ENCODE assay signal across 26 cellular contexts in the genomic region with DNA sequence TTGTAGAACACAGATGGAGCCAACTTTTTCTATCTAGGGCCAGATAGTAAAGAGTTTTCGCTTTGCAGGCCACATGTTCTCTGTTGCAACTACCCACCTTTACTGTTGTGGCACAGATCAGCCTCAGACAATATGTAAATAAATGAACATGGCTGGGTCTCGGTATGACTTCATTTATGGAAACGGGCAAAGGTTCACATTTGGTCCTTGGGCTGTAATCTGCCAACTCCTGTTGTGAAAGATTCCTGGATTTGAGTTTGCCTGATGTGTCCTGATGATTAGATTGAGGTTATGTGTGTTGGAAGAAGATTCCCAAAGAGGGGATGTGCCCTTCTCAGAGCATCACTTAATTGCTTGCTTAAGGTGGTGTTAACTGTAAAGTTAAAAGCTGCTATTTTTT. TPM values are rescaled to one million over a fixed set of nuclear protein-coding genes. Genes with fewer than 3 reads are reported as not detected.
DNase-seq lines count a peak whose midpoint lies in the region; ATAC-seq, FAIRE-seq and TF ChIP-seq lines count a peak whose summit lies in the region.
"Had no signal": no experiment of that assay in that cellular context is flagged by ENCODE, and none has a peak within 500 bp of the region (broad histone marks: within the 10 kb centered on the region; RNA-seq: fewer than 3 reads in every experiment).

No MANE protein-coding gene starts in this region.

- H3K4me3 Mint-ChIP-seq in activated T-helper 2 cell treated with anti-CD3 and anti-CD28 coated beads, Interferon-gamma antibody, Interleukin-2, Interleukin-4, amounts not matched to agents 10 μg/mL and 5 μg/mL and 100 μg/mL, durations not matched to agents 14 hours and 24 hours and 36 hours (ENCODE audit: low read depth), result no peak overlapping the region
- H3K4me3 Mint-ChIP-seq in activated naive CD4-positive, alpha-beta T cell treated with anti-CD3 and anti-CD28 coated beads, Interleukin-2, amount 10 ng/mL, durations not matched to agents 7 days and 5 days, result no peak overlapping the region
- H3K4me3 Mint-ChIP-seq: CD4-positive, CD25-positive, alpha-beta regulatory T cell; CD8-positive, alpha-beta memory T cell; HFFc6; IgD-negative memory B cell had no signal

- peak; percentile 5 for FAIRE-seq in GM18507 (lab: Jason Lieb, UNC)
- FAIRE-seq: A204.1, G401.6, GM12892, HTR-8/SVneo had no signal

- H3K36me3 ChIP-seq in left ventricle myocardium inferior, result no peaks in the 10 kb centered on the region
- H3K36me3 ChIP-seq in OCI-LY7 (ENCODE audit: insufficient read depth, low read length), result no peaks in the 10 kb centered on the region
- H3K36me3 ChIP-seq: BE2C had no signal

- CTCF ChIA-PET in OCI-LY7 (lab: Charles Lee; ENCODE audit: unreplicated experiment), result interaction anchor here (0.7 kb wide), 1 partner anchor 10 kb away, joined by 3 read pairs; no protein-coding TSS in a partner anchor
- CTCF ChIA-PET in activated naive CD4-positive, alpha-beta T cell treated with anti-CD3 and anti-CD28 coated beads, Interleukin-2, amount 10 ng/mL, durations not matched to agents 7 days and 5 days (lab: Charles Lee), result interaction anchor here (0.8 to 2.6 kb wide), 6 partner anchors 8 to 74 kb away, joined by 3 to 13 read pairs (median 4); no protein-coding TSS in a partner anchor

- H3K36me3 Mint-ChIP-seq in activated T-helper 2 cell treated with anti-CD3 and anti-CD28 coated beads, Interferon-gamma antibody, Interleukin-2, Interleukin-4, amounts not matched to agents 10 μg/mL and 5 μg/mL and 100 μg/mL, durations not matched to agents 14 hours and 24 hours and 36 hours (ENCODE audit: low read depth), result no peaks in the 10 kb centered on the region
- no peaks in the 10 kb centered on the region for H3K36me3 Mint-ChIP-seq in activated naive CD4-positive, alpha-beta T cell treated with anti-CD3 and anti-CD28 coated beads, Interleukin-2, amount 10 ng/mL, durations not matched to agents 7 days and 5 days
- H3K36me3 Mint-ChIP-seq: CD4-positive, CD25-positive, alpha-beta regulatory T cell; IgD-negative memory B cell had no signal

- H3K4me3 ChIP-seq in left ventricle myocardium inferior (no peak overlapping the region), OCI-LY7 (ENCODE audit: low read depth, low read length, poor library complexity, severe bottlenecking) (no peak overlapping the region)

- POLR2A ChIA-PET in OCI-LY7 (lab: Charles Lee), result interaction anchor here (0.6 to 2.4 kb wide), 4 partner anchors 10 to 67 kb away, joined by 4 to 16 read pairs (median 6); no protein-coding TSS in a partner anchor

- DNase-seq in left ventricle myocardium inferior (no peak), left cardiac atrium (no peak), GM18507 (ENCODE audit: extremely low spot score, insufficient read length, low read depth) (no peak), OCI-LY7 (ENCODE audit: low spot score) (no peak), left lobe of liver (ENCODE audit: low spot score) (peak; percentile 54), NCI-H82 treated with DMSO at 0.1 percent for 48 hours (lab: John Stamatoyannopoulos, UW; ENCODE audit: unreplicated experiment) (no peak)
- DNase-seq in activated T-helper 2 cell treated with anti-CD3 and anti-CD28 coated beads, Interferon-gamma antibody, Interleukin-2, Interleukin-4, amounts not matched to agents 10 μg/mL and 5 μg/mL and 100 μg/mL, durations not matched to agents 14 hours and 24 hours and 36 hours (ENCODE audit: low spot score), result no peak
- no peak for DNase-seq in activated naive CD4-positive, alpha-beta T cell treated with anti-CD3 and anti-CD28 coated beads, Interleukin-2, amount 10 ng/mL, durations not matched to agents 7 days and 5 days
- DNase-seq: ACHN; BE2C; C1 segment of cervical spinal cord; CD4-positive, CD25-positive, alpha-beta regulatory T cell; CD8-positive, alpha-beta memory T cell; COR-L47; DMS 273 treated with DMSO at 0.1 percent for 48 hours; DMS53; DND-41; GOT3; H7; HFFc6 had no signal

- intact Hi-C loops in left ventricle myocardium inferior (cut with micrococcal nuclease) (no loop called here), left cardiac atrium (cut with DNase I) (no loop called here), OCI-LY7 (cut with micrococcal nuclease; ENCODE audit: unreplicated experiment) (loop anchor here (5.0 kb wide), 1 partner anchor 40 kb away; a partner anchor contains a TSS)
- intact Hi-C loops in activated T-helper 2 cell treated with anti-CD3 and anti-CD28 coated beads, Interferon-gamma antibody, Interleukin-2, Interleukin-4, amounts not matched to agents 10 μg/mL and 5 μg/mL and 100 μg/mL, durations not matched to agents 14 hours and 24 hours and 36 hours (cut with micrococcal nuclease), result no loop called here

- H2AFZ ChIP-seq in OCI-LY7 (ENCODE audit: low read length), result 0 out of 2 replicates have a peak overlapping the region, but pooled peaks have one; percentile 21

- ATAC-seq in left cardiac atrium (no peak), left lobe of liver (peak; percentile 85)
- ATAC-seq: HCT116 had no signal

- no peak overlapping the region for H3K27ac Mint-ChIP-seq in activated T-helper 2 cell treated with anti-CD3 and anti-CD28 coated beads, Interferon-gamma antibody, Interleukin-2, Interleukin-4, amounts not matched to agents 10 μg/mL and 5 μg/mL and 100 μg/mL, durations not matched to agents 14 hours and 24 hours and 36 hours
- H3K27ac Mint-ChIP-seq in activated naive CD4-positive, alpha-beta T cell treated with anti-CD3 and anti-CD28 coated beads, Interleukin-2, amount 10 ng/mL, durations not matched to agents 7 days and 5 days, result no peak overlapping the region
- H3K27ac Mint-ChIP-seq: CD4-positive, CD25-positive, alpha-beta regulatory T cell; CD8-positive, alpha-beta memory T cell; HFFc6; IgD-negative memory B cell had no signal

- peaks cover 40% of the 10 kb centered on the region for H3K27me3 Mint-ChIP-seq in activated T-helper 2 cell treated with anti-CD3 and anti-CD28 coated beads, Interferon-gamma antibody, Interleukin-2, Interleukin-4, amounts not matched to agents 10 μg/mL and 5 μg/mL and 100 μg/mL, durations not matched to agents 14 hours and 24 hours and 36 hours (ENCODE audit: low read depth)
- peaks cover 12% of the 10 kb centered on the region for H3K27me3 Mint-ChIP-seq in activated naive CD4-positive, alpha-beta T cell treated with anti-CD3 and anti-CD28 coated beads, Interleukin-2, amount 10 ng/mL, durations not matched to agents 7 days and 5 days

- H4K20me1 ChIP-seq in OCI-LY7 (ENCODE audit: insufficient read depth, low read length), result no peaks in the 10 kb centered on the region

- no peak for TF ChIP-seq CTCF in left ventricle myocardium inferior (IDR thresholded peaks at IDR 0.05; ENCODE audit: borderline replicate concordance)
- TF ChIP-seq CTCF in OCI-LY7 (conservative IDR thresholded peaks at IDR 0.05; ENCODE audit: low read length), result no peak

- H3K27ac ChIP-seq in left ventricle myocardium inferior (replicated peaks) (peak overlapping the region; percentile 88), OCI-LY7 (ENCODE audit: low read depth, low read length, poor library complexity, severe bottlenecking) (no peak overlapping the region)

- BruUV-seq in OCI-LY7 (replicated peaks; lab: Mats Ljungman, UMichigan), result no TSS peak

- H3K4me2 ChIP-seq in OCI-LY7 (ENCODE audit: low read length), result peak overlapping the region; percentile 13

- H3K9me3 ChIP-seq in left ventricle myocardium inferior (replicated peaks), result no peaks in the 10 kb centered on the region
- no peaks in the 10 kb centered on the region for H3K9me3 ChIP-seq in OCI-LY7 (ENCODE audit: low read length)
- H3K9me3 ChIP-seq: BE2C had no signal

- no peaks in the 10 kb centered on the region for H3K9me3 Mint-ChIP-seq in activated T-helper 2 cell treated with anti-CD3 and anti-CD28 coated beads, Interferon-gamma antibody, Interleukin-2, Interleukin-4, amounts not matched to agents 10 μg/mL and 5 μg/mL and 100 μg/mL, durations not matched to agents 14 hours and 24 hours and 36 hours
- no peaks in the 10 kb centered on the region for H3K9me3 Mint-ChIP-seq in activated naive CD4-positive, alpha-beta T cell treated with anti-CD3 and anti-CD28 coated beads, Interleukin-2, amount 10 ng/mL, durations not matched to agents 7 days and 5 days
- H3K9me3 Mint-ChIP-seq: CD8-positive, alpha-beta memory T cell; HFFc6; IgD-negative memory B cell had no signal

- no peaks in the 10 kb centered on the region for H3K79me2 ChIP-seq in OCI-LY7 (ENCODE audit: insufficient read depth, low read depth, low read length)

- H3K4me1 ChIP-seq in left ventricle myocardium inferior (peaks cover 70% of the 10 kb centered on the region), OCI-LY7 (ENCODE audit: insufficient read depth, low read length, poor library complexity, severe bottlenecking) (peaks cover 24% of the 10 kb centered on the region)
- H3K4me1 ChIP-seq: BE2C had no signal

- H3K9me2 ChIP-seq in OCI-LY7 (ENCODE audit: insufficient read depth, low read length), result no peaks in the 10 kb centered on the region

- peaks cover 3% of the 10 kb centered on the region for H3K4me1 Mint-ChIP-seq in activated T-helper 2 cell treated with anti-CD3 and anti-CD28 coated beads, Interferon-gamma antibody, Interleukin-2, Interleukin-4, amounts not matched to agents 10 μg/mL and 5 μg/mL and 100 μg/mL, durations not matched to agents 14 hours and 24 hours and 36 hours (ENCODE audit: low read depth)
- H3K4me1 Mint-ChIP-seq in activated naive CD4-positive, alpha-beta T cell treated with anti-CD3 and anti-CD28 coated beads, Interleukin-2, amount 10 ng/mL, durations not matched to agents 7 days and 5 days, result no peaks in the 10 kb centered on the region

- no peaks in the 10 kb centered on the region for H3K27me3 ChIP-seq in left ventricle myocardium inferior (ENCODE audit: low read depth)
- H3K27me3 ChIP-seq: BE2C had no signal

RNA-seq across cellular contexts. Expression of a gene that starts 38.2 kb away (rescaled TPM):
- total RNA-seq in left ventricle myocardium inferior (101 TPM), left cardiac atrium (10 to 100 TPM; 37.2 to 44.1 TPM), OCI-LY7 (2022) (1.0 and 1.4 TPM in 2 replicates), left lobe of liver (0.33 TPM)
- total RNA-seq in OCI-LY7 (2014; rRNA removed; shearing (Covaris generic)), result 0.35 and 0.82 TPM in 2 replicates
- 0.02 TPM in 1 of 2 replicates, not detected in the other for total RNA-seq in activated T-helper 2 cell treated with anti-CD3 and anti-CD28 coated beads, Interferon-gamma antibody, Interleukin-2, Interleukin-4, amounts not matched to agents 10 μg/mL and 5 μg/mL and 100 μg/mL, durations not matched to agents 14 hours and 24 hours and 36 hours
- total RNA-seq: HFFc6 had no signal

Comparison
In these comparisons a context has a peak if more than half of its experiments do, and no peak if none do; other contexts are left out.
1. RNA of a gene that starts 38.2 kb away (total RNA-seq): 101 TPM in left ventricle myocardium inferior (single experiment) and 37.2 to 44.1 TPM in left cardiac atrium; 0.35 to 1.4 TPM in OCI-LY7, 0.33 TPM in left lobe of liver (single experiment) and 0.02 TPM in activated T-helper 2 cell treated with anti-CD3 and anti-CD28 coated beads, Interferon-gamma antibody, Interleukin-2, Interleukin-4, amounts not matched to agents 10 μg/mL and 5 μg/mL and 100 μg/mL, durations not matched to agents 14 hours and 24 hours and 36 hours; every median in the first group is over 10 times any median in the second.